23 cellular contexts compared by ENCODE assay signal in the genomic region with DNA sequence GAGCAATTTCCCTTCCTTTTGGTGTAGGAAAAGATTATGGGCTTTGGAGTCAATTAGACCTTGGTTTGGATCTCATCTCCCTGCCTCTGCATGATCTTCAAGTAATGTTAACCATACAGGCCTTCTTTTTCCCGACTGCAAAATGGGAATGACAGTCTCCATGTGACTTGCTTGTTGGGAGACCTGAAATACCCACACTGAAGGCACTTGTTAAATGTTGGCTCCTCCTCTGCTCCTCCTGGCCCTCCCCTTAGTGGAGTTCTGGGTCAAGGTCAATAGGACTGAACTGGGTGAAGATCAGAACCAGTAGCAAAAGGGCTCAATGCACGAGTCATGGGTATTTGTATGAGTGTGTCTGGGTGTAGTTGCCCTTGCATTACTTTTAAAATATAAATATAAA.
"Had no signal": no experiment of that assay in that cellular context is flagged by ENCODE, and none has a peak within 500 bp of the region (broad histone marks: within the 10 kb centered on the region; RNA-seq: fewer than 3 reads in every experiment).

No MANE protein-coding gene starts in this region.

- H3K27ac ChIP-seq: left ventricle myocardium inferior, lower lobe of right lung, neural progenitor cell, neutrophil, right atrium auricular region, skin epidermis, suprapubic skin, thoracic aorta, tibial artery, upper lobe of right lung had no signal

- H3K4me1 ChIP-seq: lower lobe of right lung, right atrium auricular region, suprapubic skin, tibial artery, upper lobe of right lung had no signal

- H3K27me3 ChIP-seq: neural progenitor cell, neutrophil, right atrium auricular region, tibial artery, upper lobe of right lung had no signal

- H3K36me3 ChIP-seq: left ventricle myocardium inferior, lower lobe of right lung, neural progenitor cell, neutrophil, right atrium auricular region, suprapubic skin, thoracic aorta, tibial artery, upper lobe of right lung had no signal

- ATAC-seq: left colon; lower lobe of right lung; natural killer cell; sciatic nerve; stimulated activated effector memory CD8-positive, alpha-beta T cell treated with anti-CD3 and anti-CD28 coated beads, Interleukin-12 subunit alpha, Interleukin-12 subunit beta, amount 100 ng/mL, for 72 hours; upper lobe of right lung had no signal

- H3K4me3 ChIP-seq: left ventricle myocardium inferior, lower lobe of right lung, neural progenitor cell, right atrium auricular region, skin epidermis, suprapubic skin, thoracic aorta, tibial artery, upper lobe of right lung had no signal

- DNase-seq: hippocampal formation; left colon; left ventricle myocardium inferior; lower lobe of right lung; mammary epithelial cell; mesenchymal stem cell; naive B cell; natural killer cell; nephron progenitor cell; occipital lobe; stimulated activated CD4-positive, alpha-beta T cell treated with anti-CD3 and anti-CD28 coated beads, Interleukin-4, amount 100 ng/mL, for 24 hours; stimulated activated naive CD4-positive, alpha-beta T cell; tibial artery; trophoblast cell; upper lobe of right lung had no signal

- H3K9me3 ChIP-seq: left ventricle myocardium inferior, lower lobe of right lung, neutrophil, right atrium auricular region, suprapubic skin, thoracic aorta, tibial artery, upper lobe of right lung had no signal
